10 cellular contexts compared by ENCODE assay signal in the genomic region with DNA sequence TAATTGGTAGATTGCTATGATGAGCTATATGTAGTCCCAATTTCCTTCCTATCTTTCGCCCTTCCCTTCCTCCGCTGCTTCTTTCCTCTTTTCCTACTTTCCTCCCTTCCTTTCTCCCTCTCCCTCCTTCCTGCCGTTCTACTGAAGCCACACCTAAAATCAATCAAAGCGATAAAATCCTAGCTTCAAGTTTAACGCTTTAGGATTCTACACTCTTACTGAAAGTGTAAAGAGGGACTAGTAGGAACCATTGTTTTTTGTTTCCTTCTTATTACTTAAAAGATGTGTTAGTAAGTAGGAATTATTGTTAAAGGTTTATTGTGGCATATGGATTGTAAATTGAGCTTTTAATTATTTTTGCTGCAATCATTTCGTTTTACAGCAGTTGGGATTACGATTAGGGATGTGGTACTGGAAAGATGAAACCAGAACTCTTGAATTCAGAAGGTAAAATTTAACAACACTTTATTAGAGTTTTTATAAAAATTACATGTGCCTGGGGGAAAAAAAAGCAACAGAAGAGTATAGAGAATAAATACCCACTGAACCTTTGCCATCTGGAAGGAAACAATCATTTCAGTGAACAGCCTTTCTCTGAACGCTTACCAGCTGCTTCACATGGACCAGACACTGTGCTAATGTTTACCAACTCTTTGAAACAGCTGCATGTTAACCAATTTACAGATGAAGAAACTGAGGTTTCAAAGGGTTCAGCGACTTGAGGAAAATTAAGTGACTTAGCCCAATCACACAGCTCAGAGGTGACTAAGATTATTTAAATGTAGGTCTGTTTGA. TPM values are rescaled to one million over a fixed set of nuclear protein-coding genes. Genes with fewer than 3 reads are reported as not detected.
A peak's percentile ranks its signal among the peaks of the same experiment; 100 is the strongest.
DNase-seq lines count a peak whose midpoint lies in the region; ATAC-seq and TF ChIP-seq lines count a peak whose summit lies in the region.
"Had no signal": no experiment of that assay in that cellular context is flagged by ENCODE, and none has a peak within 500 bp of the region (broad histone marks: within the 10 kb centered on the region; RNA-seq: fewer than 3 reads in every experiment).

No MANE protein-coding gene starts in this region.

- peak overlapping the region in 29 of 59 donors; percentile 8 to 65 (median 50) for H3K4me3 ChIP-seq in dorsolateral prefrontal cortex

- intact Hi-C loops in dorsolateral prefrontal cortex (cut with DNase I): no loop called here

- H3K9me3 Mint-ChIP-seq in natural killer cell treated with Interleukin-12 subunit alpha and Interleukin-12 subunit beta and Interleukin-15 and Interleukin-18, amount 100 ng/mL, for 72 hours: no peaks in the 10 kb centered on the region

- no peaks in the 10 kb centered on the region for H3K36me3 Mint-ChIP-seq in natural killer cell treated with Interleukin-12 subunit alpha and Interleukin-12 subunit beta and Interleukin-15 and Interleukin-18, amount 100 ng/mL, for 72 hours

- H3K4me1 Mint-ChIP-seq in natural killer cell treated with Interleukin-12 subunit alpha and Interleukin-12 subunit beta and Interleukin-15 and Interleukin-18, amount 100 ng/mL, for 72 hours (ENCODE audit: low read depth in 2 of 2): peaks cover 10 to 12% of the 10 kb centered on the region in 2 donors

- peak overlapping the region in 32 of 59 donors; percentile 10 to 77 (median 46) for H3K27ac ChIP-seq in dorsolateral prefrontal cortex
- H3K27ac ChIP-seq: ovary had no signal

- no peak for ATAC-seq in natural killer cell treated with Interleukin-12 subunit alpha and Interleukin-12 subunit beta and Interleukin-15 and Interleukin-18, amount 100 ng/mL, for 72 hours

- H3K27me3 ChIP-seq in dorsolateral prefrontal cortex: peaks cover 0 to 22% (median 0%) of the 10 kb centered on the region in 45 donors
- H3K27me3 ChIP-seq: ovary had no signal

- peak overlapping the region; percentile 70 for H3K4me3 Mint-ChIP-seq in natural killer cell treated with Interleukin-12 subunit alpha and Interleukin-12 subunit beta and Interleukin-15 and Interleukin-18, amount 100 ng/mL, for 72 hours

- TF ChIP-seq CTCF in dorsolateral prefrontal cortex (IDR thresholded peaks at IDR 0.05 in 54 of 56, conservative IDR thresholded peaks at IDR 0.05 in 2 of 56; ENCODE audit: low read depth in 1 of 56, partially characterized antibody in 56 of 56): no peak

- DNase-seq in DMS 273 treated with DMSO at 0.1 percent for 48 hours (lab: John Stamatoyannopoulos, UW) (peak; percentile 57), NCI-H146 (lab: John Stamatoyannopoulos, UW) (peak; percentile 65), dorsolateral prefrontal cortex (no peak), D341Med (ENCODE audit: low spot score) (no peak), 8988T (no peak), DMS79 treated with DMSO at 0.1 percent for 48 hours (lab: John Stamatoyannopoulos, UW) (no peak), NCI-H345 treated with DMSO at 0.1 percent for 48 hours (lab: John Stamatoyannopoulos, UW; ENCODE audit: unreplicated experiment) (no peak)
- no peak for DNase-seq in natural killer cell treated with Interleukin-12 subunit alpha and Interleukin-12 subunit beta and Interleukin-15 and Interleukin-18, amount 100 ng/mL, for 72 hours (ENCODE audit: low spot score)
- DNase-seq: activated naive CD4-positive, alpha-beta T cell treated with anti-CD3 and anti-CD28 coated beads, Interleukin-2, amount 50 U/mL, for 16 hours; ovary had no signal

- peak overlapping the region in 1 of 2 donors; percentile 11 for H3K27ac Mint-ChIP-seq in natural killer cell treated with Interleukin-12 subunit alpha and Interleukin-12 subunit beta and Interleukin-15 and Interleukin-18, amount 100 ng/mL, for 72 hours

- peaks cover 16 to 20% of the 10 kb centered on the region in 2 donors for H3K27me3 Mint-ChIP-seq in natural killer cell treated with Interleukin-12 subunit alpha and Interleukin-12 subunit beta and Interleukin-15 and Interleukin-18, amount 100 ng/mL, for 72 hours

RNA-seq across cellular contexts. Expression of gene PPP1R36, which starts 1.0 kb away (rescaled TPM):
- 1 to 10 TPM in 102 of 120 experiments, under 1 TPM in 16, not detected in 2; 0.41 to 5.3 (median 1.7) TPM for total RNA-seq in dorsolateral prefrontal cortex
- under 1 TPM in 1 of 2 donors, not detected in 1; 0.17 TPM for total RNA-seq in natural killer cell treated with Interleukin-12 subunit alpha and Interleukin-12 subunit beta and Interleukin-15 and Interleukin-18, amount 100 ng/mL, for 72 hours

RNA-seq across cellular contexts. Expression of gene HSPA2, which starts 10.2 kb away (rescaled TPM):
- 100 to 1,000 TPM in 86 of 120 experiments, 10 to 100 TPM in 34; 15.2 to 536 (median 124) TPM for total RNA-seq in dorsolateral prefrontal cortex
- total RNA-seq in natural killer cell treated with Interleukin-12 subunit alpha and Interleukin-12 subunit beta and Interleukin-15 and Interleukin-18, amount 100 ng/mL, for 72 hours: 10 to 100 TPM in 1 of 2 donors, 1 to 10 TPM in 1; 5.7 to 12.5 TPM

RNA-seq across cellular contexts. Expression of gene ZBTB1, which starts 46.2 kb away (rescaled TPM):
- 10 to 100 TPM; 24.5 to 64.0 (median 38.4) TPM for total RNA-seq in dorsolateral prefrontal cortex
- 10 to 100 TPM; 42.5 to 46.8 TPM for total RNA-seq in natural killer cell treated with Interleukin-12 subunit alpha and Interleukin-12 subunit beta and Interleukin-15 and Interleukin-18, amount 100 ng/mL, for 72 hours

RNA-seq across cellular contexts. Expression of gene ZBTB25, which starts 47.1 kb away (rescaled TPM):
- 10 to 100 TPM; 17.5 to 36.7 (median 25.7) TPM for total RNA-seq in dorsolateral prefrontal cortex
- 10 to 100 TPM; 15.2 to 21.4 TPM for total RNA-seq in natural killer cell treated with Interleukin-12 subunit alpha and Interleukin-12 subunit beta and Interleukin-15 and Interleukin-18, amount 100 ng/mL, for 72 hours

Comparison
In these comparisons a context has a peak if more than half of its experiments do, and no peak if none do; other contexts are left out.
1. DNase-seq: peak in DMS 273 treated with DMSO at 0.1 percent for 48 hours (single experiment) and NCI-H146 (single experiment); none in dorsolateral prefrontal cortex (0 of 10), natural killer cell treated with Interleukin-12 subunit alpha and Interleukin-12 subunit beta and Interleukin-15 and Interleukin-18, amount 100 ng/mL, for 72 hours (single experiment), D341Med (single experiment), 8988T (single experiment), DMS79 treated with DMSO at 0.1 percent for 48 hours (single experiment) and NCI-H345 treated with DMSO at 0.1 percent for 48 hours (single experiment).